7 cellular contexts compared by ENCODE assay signal in genomic region chr1:149887196-149887455, GRCh38. TPM values are rescaled to one million over a fixed set of nuclear protein-coding genes. Genes with fewer than 3 reads are reported as not detected.
A peak's percentile ranks its signal among the peaks of the same experiment; 100 is the strongest.
DNase-seq lines count a peak whose midpoint lies in the region; TF ChIP-seq lines count a peak whose summit lies in the region.
"Not testable (repeated sequence)": the region's sequence is repeated elsewhere in the genome, so short reads cannot be mapped to it uniquely, and the experiment has no call there.
"Had no signal": no experiment of that assay in that cellular context is flagged by ENCODE, and none has a peak within 500 bp of the region (broad histone marks: within the 10 kb centered on the region; RNA-seq: fewer than 3 reads in every experiment).

No MANE protein-coding gene starts in this region.

- TF ChIP-seq CTCF in DOHH2 (IDR thresholded peaks at IDR 0.05; ENCODE audit: low read depth, low read length, poor library complexity, severe bottlenecking); ascending aorta (IDR thresholded peaks at IDR 0.05); fibroblast of villous mesenchyme (IDR thresholded peaks at IDR 0.05; ENCODE audit: insufficient read depth, low read depth, low read length); testis (IDR thresholded peaks at IDR 0.05): not testable (repeated sequence)

- H4K20me1 ChIP-seq in DOHH2 (ENCODE audit: control insufficient read depth, insufficient read depth, low read depth, low read length), result not testable (repeated sequence)

- H3K4me2 ChIP-seq in DOHH2 (ENCODE audit: low read length), result peak overlapping the region; percentile 86

- not testable (repeated sequence) for H3K9me3 ChIP-seq in DOHH2 (ENCODE audit: control insufficient read depth, insufficient read depth, low read length); ascending aorta; mucosa of rectum (ENCODE audit: control insufficient read depth in 2 of 2, low read length in 2 of 2); testis

- not testable (repeated sequence) for TF ChIP-seq POLR2A in testis (IDR thresholded peaks at IDR 0.05)

- peaks cover 42% of the 10 kb centered on the region for H3F3A ChIP-seq in DOHH2 (ENCODE audit: control insufficient read depth, insufficient read depth)

- not testable (repeated sequence) for DNase-seq in Jurkat, Clone E6-1 (ENCODE audit: low read depth, low spot score); ascending aorta (ENCODE audit: low spot score in 2 of 2); fibroblast of villous mesenchyme (ENCODE audit: low read depth); testis

- H3K4me1 ChIP-seq in DOHH2 (ENCODE audit: control insufficient read depth, low read length), result peaks cover 57% of the 10 kb centered on the region
- peaks cover 7 to 17% of the 10 kb centered on the region in 2 donors for H3K4me1 ChIP-seq in ascending aorta
- peaks cover 15 to 23% of the 10 kb centered on the region in 2 donors for H3K4me1 ChIP-seq in mucosa of rectum (ENCODE audit: control insufficient read depth in 2 of 2, insufficient read depth in 2 of 2, low read length in 2 of 2)
- not testable (repeated sequence) for H3K4me1 ChIP-seq in testis

- H3K9me2 ChIP-seq in DOHH2 (replicated peaks; ENCODE audit: control insufficient read depth, low read length), result not testable (repeated sequence)

- not testable (repeated sequence) for H3K36me3 ChIP-seq in DOHH2 (ENCODE audit: control insufficient read depth, low read length); ascending aorta; mucosa of rectum (ENCODE audit: control insufficient read depth in 2 of 2, insufficient read depth in 2 of 2, low read length in 2 of 2); testis (ENCODE audit: low read depth, missing control alignments)

- H3K27ac ChIP-seq in DOHH2 (ENCODE audit: low read depth, low read length) (peak overlapping the region; percentile 98), ascending aorta (peak overlapping the region; percentile 97 to 100), mucosa of rectum (ENCODE audit: low read depth in 2 of 2, low read length in 2 of 2) (peak overlapping the region; percentile 98 to 100), testis (peak overlapping the region; percentile 97 to 100)

- H3K27me3 ChIP-seq in DOHH2 (ENCODE audit: control insufficient read depth, low read length); ascending aorta; mucosa of rectum (ENCODE audit: control insufficient read depth in 2 of 2, insufficient read depth in 2 of 2, low read length in 2 of 2); testis: not testable (repeated sequence)

- H3K4me3 ChIP-seq in DOHH2 (ENCODE audit: low read length) (peak overlapping the region; percentile 75), ascending aorta (peak overlapping the region; percentile 77 to 81), fibroblast of villous mesenchyme (ENCODE audit: low read depth, low read length) (peak overlapping the region; percentile 86), mucosa of rectum (ENCODE audit: low read length in 2 of 2) (peak overlapping the region; percentile 94 to 97), testis (peak overlapping the region; percentile 69 to 86)
- peak overlapping the region; percentile 66 for H3K4me3 ChIP-seq in Jurkat, Clone E6-1 (ENCODE audit: low read length)

- H3K79me2 ChIP-seq in DOHH2 (ENCODE audit: control insufficient read depth, low read length), result not testable (repeated sequence)

- intact Hi-C loops in ascending aorta (cut with DNase I); testis (cut with DNase I; ENCODE audit: low total_unique reads): not testable (repeated sequence)

- peak overlapping the region; percentile 98 to 99 for H3K9ac ChIP-seq in mucosa of rectum (ENCODE audit: low read depth in 1 of 2, low read length in 2 of 2)

- 0% methylated on average over 10 to 13 of the region's 13 CpGs for WGBS in testis, 2 donors

RNA-seq across cellular contexts. Expression of gene BOLA1, which starts 12.2 kb away (rescaled TPM):
- polyA plus RNA-seq in Jurkat, Clone E6-1 (2012; ENCODE audit: insufficient read depth, insufficient read length), result 81.1 TPM
- total RNA-seq in ascending aorta (36.7 TPM), fibroblast of villous mesenchyme (6.5 and 9.0 TPM in 2 replicates), testis (10 to 100 TPM; 30.6 to 33.5 TPM)
- polyA plus RNA-seq in testis (ENCODE audit: insufficient read depth, low read depth, low replicate concordance), result 16.7 TPM

RNA-seq across cellular contexts. Expression of gene SV2A, which starts 30.5 kb away (rescaled TPM):
- 20.3 TPM for polyA plus RNA-seq in Jurkat, Clone E6-1 (2012; ENCODE audit: insufficient read depth, insufficient read length)
- total RNA-seq in ascending aorta (5.9 TPM), fibroblast of villous mesenchyme (19.4 and 25.8 TPM in 2 replicates), testis (1 to 10 TPM; 1.4 to 1.7 TPM)
- 2.3 TPM for polyA plus RNA-seq in testis (ENCODE audit: insufficient read depth, low read depth, low replicate concordance)

RNA-seq across cellular contexts. Expression of gene SF3B4, which starts 40.5 kb away (rescaled TPM):
- 113 TPM for polyA plus RNA-seq in Jurkat, Clone E6-1 (2012; ENCODE audit: insufficient read depth, insufficient read length)
- total RNA-seq in ascending aorta, result 87.3 TPM
- 13.5 and 16.4 TPM in 2 replicates for total RNA-seq in fibroblast of villous mesenchyme
- total RNA-seq in testis, result 10 to 100 TPM; 30.2 to 32.1 TPM
- 121 TPM for polyA plus RNA-seq in testis (ENCODE audit: insufficient read depth, low read depth, low replicate concordance)

RNA-seq across cellular contexts. Expression of gene MTMR11, which starts 49.6 kb away (rescaled TPM):
- 0.66 TPM for polyA plus RNA-seq in Jurkat, Clone E6-1 (2012; ENCODE audit: insufficient read depth, insufficient read length)
- total RNA-seq in ascending aorta (39.8 TPM), fibroblast of villous mesenchyme (7.8 and 8.4 TPM in 2 replicates), testis (10 to 100 TPM; 39.8 to 50.4 TPM)
- 20.5 TPM for polyA plus RNA-seq in testis (ENCODE audit: insufficient read depth, low read depth, low replicate concordance)
- polyA plus RNA-seq: IgD-negative memory B cell had no signal
